ENCODE assay signal across 1 cellular context in the genomic region with DNA sequence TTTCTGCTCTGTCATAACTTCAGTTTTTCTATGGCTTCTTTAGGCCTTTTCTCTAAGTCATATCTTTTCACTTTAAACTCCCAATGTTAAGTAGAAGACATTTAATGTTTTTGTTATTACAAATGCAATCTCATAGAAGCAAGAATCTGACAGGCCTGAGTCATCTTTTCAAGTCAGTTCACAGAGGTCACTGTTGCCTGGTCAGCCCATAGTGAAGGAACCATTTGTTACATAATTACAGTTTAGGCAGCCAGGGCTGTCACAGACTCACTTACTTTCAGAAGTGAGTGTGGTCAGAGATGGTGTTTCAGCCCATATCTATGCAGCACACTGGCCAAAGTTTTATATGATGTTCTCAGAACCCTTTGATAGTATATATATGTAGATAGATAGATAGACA.
TF ChIP-seq lines count a peak whose summit lies in the region.

No MANE protein-coding gene starts in this region.

TF ChIP-seq in HepG2, 621 proteins besides CTCF, POLR2A, EP300 and RAD21 (continued from another document):
- TF ChIP-seq ZNF232 (CRISPR knock-in tag; IDR thresholded peaks at IDR 0.05; ENCODE audit: borderline replicate concordance) (no peak), MAF1 (CRISPR knock-in tag; IDR thresholded peaks at IDR 0.05; ENCODE audit: borderline replicate concordance) (no peak), PRMT3 (CRISPR knock-in tag; IDR thresholded peaks at IDR 0.05; ENCODE audit: borderline replicate concordance, low read depth) (no peak), ZNF326 (CRISPR knock-in tag; IDR thresholded peaks at IDR 0.05; ENCODE audit: borderline replicate concordance) (no peak), BRCA1 (CRISPR knock-in tag; IDR thresholded peaks at IDR 0.05) (no peak), ZNF253 (CRISPR knock-in tag; IDR thresholded peaks at IDR 0.05; ENCODE audit: borderline replicate concordance) (no peak), ZFP37 (CRISPR knock-in tag; IDR thresholded peaks at IDR 0.05; ENCODE audit: borderline replicate concordance) (no peak)
- TF ChIP-seq, protein P1, sequence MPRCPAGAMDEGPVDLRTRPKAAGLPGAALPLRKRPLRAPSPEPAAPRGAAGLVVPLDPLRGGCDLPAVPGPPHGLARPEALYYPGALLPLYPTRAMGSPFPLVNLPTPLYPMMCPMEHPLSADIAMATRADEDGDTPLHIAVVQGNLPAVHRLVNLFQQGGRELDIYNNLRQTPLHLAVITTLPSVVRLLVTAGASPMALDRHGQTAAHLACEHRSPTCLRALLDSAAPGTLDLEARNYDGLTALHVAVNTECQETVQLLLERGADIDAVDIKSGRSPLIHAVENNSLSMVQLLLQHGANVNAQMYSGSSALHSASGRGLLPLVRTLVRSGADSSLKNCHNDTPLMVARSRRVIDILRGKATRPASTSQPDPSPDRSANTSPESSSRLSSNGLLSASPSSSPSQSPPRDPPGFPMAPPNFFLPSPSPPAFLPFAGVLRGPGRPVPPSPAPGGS (CRISPR knock-in tag; IDR thresholded peaks at IDR 0.05): no peak
- TF ChIP-seq, protein P2, sequence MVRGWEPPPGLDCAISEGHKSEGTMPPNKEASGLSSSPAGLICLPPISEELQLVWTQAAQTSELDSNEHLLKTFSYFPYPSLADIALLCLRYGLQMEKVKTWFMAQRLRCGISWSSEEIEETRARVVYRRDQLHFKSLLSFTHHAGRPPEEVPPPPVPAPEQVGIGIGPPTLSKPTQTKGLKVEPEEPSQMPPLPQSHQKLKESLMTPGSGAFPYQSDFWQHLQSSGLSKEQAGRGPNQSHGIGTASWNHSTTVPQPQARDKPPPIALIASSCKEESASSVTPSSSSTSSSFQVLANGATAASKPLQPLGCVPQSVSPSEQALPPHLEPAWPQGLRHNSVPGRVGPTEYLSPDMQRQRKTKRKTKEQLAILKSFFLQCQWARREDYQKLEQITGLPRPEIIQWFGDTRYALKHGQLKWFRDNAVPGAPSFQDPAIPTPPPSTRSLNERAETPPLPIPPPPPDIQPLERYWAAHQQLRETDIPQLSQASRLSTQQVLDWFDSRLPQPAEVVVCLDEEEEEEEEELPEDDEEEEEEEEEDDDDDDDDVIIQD (CRISPR knock-in tag; IDR thresholded peaks at IDR 0.05; ENCODE audit: low read depth): no peak
TF ChIP-seq in HepG2: peak in this region for 0.
